In genomic region chr18:8232791-8233190, GRCh38 we compare ENCODE assay signal across 23 cellular contexts.
"Had no signal": no experiment of that assay in that cellular context is flagged by ENCODE, and none has a peak within 500 bp of the region (broad histone marks: within the 10 kb centered on the region; RNA-seq: fewer than 3 reads in every experiment).

No MANE protein-coding gene starts in this region.

- H3K27me3 Mint-ChIP-seq: activated CD4-positive, alpha-beta T cell treated with anti-CD3 and anti-CD28 coated beads, Interleukin-2, amount 10 ng/mL, durations not matched to agents 7 days and 5 days; activated naive CD8-positive, alpha-beta T cell treated with anti-CD3 and anti-CD28 coated beads for 36 hours; activated T-cell treated with anti-CD3 and anti-CD28 coated beads, Interleukin-2, amount 50 U/mL, for 24 hours; activated T-helper 17 cell treated with anti-CD3 and anti-CD28 coated beads, Interleukin-2, amount 50 U/mL, for 72 hours; central memory CD8-positive, alpha-beta T cell; naive thymus-derived CD8-positive, alpha-beta T cell had no signal

- H2AFZ ChIP-seq: neural progenitor cell had no signal

- H3K9ac ChIP-seq: neural progenitor cell had no signal

- H3K4me1 ChIP-seq: breast epithelium, esophagus squamous epithelium, gastrocnemius medialis, left lung, neural progenitor cell, psoas muscle, upper lobe of right lung had no signal

- DNase-seq: activated CD4-positive, alpha-beta T cell treated with anti-CD3 and anti-CD28 coated beads, Interleukin-2, amount 10 ng/mL, durations not matched to agents 7 days and 5 days; activated CD4-positive, CD25-positive, alpha-beta regulatory T cell treated with anti-CD3 and anti-CD28 coated beads, Interleukin-2, amount 50 U/mL, for 72 hours; activated CD8-positive, alpha-beta memory T cell treated with anti-CD3 and anti-CD28 coated beads for 24 hours; activated CD8-positive, alpha-beta memory T cell treated with anti-CD3 and anti-CD28 coated beads, Interleukin-2, amount 50 U/mL, for 4 hours; activated naive CD8-positive, alpha-beta T cell treated with anti-CD3 and anti-CD28 coated beads for 36 hours; activated T-cell treated with anti-CD3 and anti-CD28 coated beads, Interleukin-2, amount 50 U/mL, for 24 hours; effector memory CD4-positive, alpha-beta T cell; esophagus squamous epithelium; gastrocnemius medialis; head of caudate nucleus; left lung; naive thymus-derived CD8-positive, alpha-beta T cell; psoas muscle; right cardiac atrium; stimulated activated CD4-positive, alpha-beta T cell treated with anti-CD3 and anti-CD28 coated beads, Interleukin-4, amount 100 ng/mL, for 24 hours; stimulated activated naive CD8-positive, alpha-beta T cell treated with anti-CD3 and anti-CD28 coated beads, Interleukin-15, Interleukin-2, amounts not matched to agents 100 U/mL and 50 U/mL, for 24 hours; upper lobe of right lung had no signal

- H3K4me2 ChIP-seq: neural progenitor cell had no signal

- H3K36me3 Mint-ChIP-seq: activated naive CD8-positive, alpha-beta T cell treated with anti-CD3 and anti-CD28 coated beads for 36 hours; naive thymus-derived CD8-positive, alpha-beta T cell had no signal

- H3K4me3 ChIP-seq: breast epithelium, esophagus squamous epithelium, gastrocnemius medialis, left lung, lung, neural progenitor cell, psoas muscle, upper lobe of right lung had no signal

- H3K27ac ChIP-seq: breast epithelium, esophagus squamous epithelium, gastrocnemius medialis, left lung, neural progenitor cell, psoas muscle, upper lobe of right lung had no signal

- H3K36me3 ChIP-seq: breast epithelium, esophagus squamous epithelium, gastrocnemius medialis, left lung, upper lobe of right lung had no signal

- H3K9me3 ChIP-seq: breast epithelium, esophagus squamous epithelium, gastrocnemius medialis, left lung, psoas muscle, upper lobe of right lung had no signal

- H3K4me1 Mint-ChIP-seq: activated naive CD8-positive, alpha-beta T cell treated with anti-CD3 and anti-CD28 coated beads for 36 hours; activated T-helper 17 cell treated with anti-CD3 and anti-CD28 coated beads, Interleukin-2, amount 50 U/mL, for 72 hours; mesothelial cell of epicardium; naive thymus-derived CD8-positive, alpha-beta T cell had no signal

- H3K9me3 Mint-ChIP-seq: activated CD4-positive, alpha-beta T cell treated with anti-CD3 and anti-CD28 coated beads, Interleukin-2, amount 10 ng/mL, durations not matched to agents 7 days and 5 days; central memory CD8-positive, alpha-beta T cell had no signal

- ATAC-seq: activated T-helper 17 cell treated with anti-CD3 and anti-CD28 coated beads, Interleukin-2, amount 50 U/mL, for 72 hours; gastrocnemius medialis; left lung; naive thymus-derived CD8-positive, alpha-beta T cell; psoas muscle; right cardiac atrium; stimulated activated naive CD8-positive, alpha-beta T cell treated with anti-CD3 and anti-CD28 coated beads, Interleukin-15, Interleukin-2, amounts not matched to agents 100 U/mL and 50 U/mL, for 24 hours; upper lobe of right lung had no signal

- H3K27me3 ChIP-seq: breast epithelium, esophagus squamous epithelium, gastrocnemius medialis, left lung, neural progenitor cell, upper lobe of right lung had no signal

- H3K27ac Mint-ChIP-seq: activated CD4-positive, alpha-beta T cell treated with anti-CD3 and anti-CD28 coated beads, Interleukin-2, amount 10 ng/mL, durations not matched to agents 7 days and 5 days; activated naive CD8-positive, alpha-beta T cell treated with anti-CD3 and anti-CD28 coated beads for 36 hours; activated T-cell treated with anti-CD3 and anti-CD28 coated beads, Interleukin-2, amount 50 U/mL, for 24 hours; activated T-helper 17 cell treated with anti-CD3 and anti-CD28 coated beads, Interleukin-2, amount 50 U/mL, for 72 hours; mesothelial cell of epicardium; naive thymus-derived CD8-positive, alpha-beta T cell; neural progenitor cell had no signal

- H3K4me3 Mint-ChIP-seq: activated CD4-positive, alpha-beta T cell treated with anti-CD3 and anti-CD28 coated beads, Interleukin-2, amount 10 ng/mL, durations not matched to agents 7 days and 5 days; activated naive CD8-positive, alpha-beta T cell treated with anti-CD3 and anti-CD28 coated beads for 36 hours; activated T-cell treated with anti-CD3 and anti-CD28 coated beads, Interleukin-2, amount 50 U/mL, for 24 hours; activated T-helper 17 cell treated with anti-CD3 and anti-CD28 coated beads, Interleukin-2, amount 50 U/mL, for 72 hours; central memory CD8-positive, alpha-beta T cell; mesothelial cell of epicardium; naive thymus-derived CD8-positive, alpha-beta T cell; neural progenitor cell had no signal
